Comparison of ENCODE assay signal across 22 cellular contexts in the genomic region with DNA sequence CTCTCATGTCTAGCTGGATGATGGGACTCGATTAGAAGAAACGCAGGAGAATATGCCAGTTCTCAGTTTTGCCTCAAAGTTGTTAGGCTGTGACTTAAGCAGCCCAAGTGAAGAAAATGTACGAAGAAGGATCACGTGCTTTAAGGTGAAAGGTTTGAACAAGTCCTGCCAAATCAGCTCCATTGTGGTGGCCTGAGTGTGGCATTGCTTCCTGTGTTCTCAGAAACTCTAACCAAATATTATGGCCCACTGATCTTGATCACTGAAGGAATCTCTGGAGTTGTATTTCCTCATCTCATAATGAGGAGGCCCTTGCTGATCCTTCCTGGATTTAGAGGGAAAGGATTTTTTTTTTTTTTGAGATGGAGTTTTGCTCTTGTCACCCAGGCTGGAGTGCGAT. TPM values are rescaled to one million over a fixed set of nuclear protein-coding genes. Genes with fewer than 3 reads are reported as not detected.
DNase-seq lines count a peak whose midpoint lies in the region; ATAC-seq, FAIRE-seq and TF ChIP-seq lines count a peak whose summit lies in the region.
"Had no signal": no experiment of that assay in that cellular context is flagged by ENCODE, and none has a peak within 500 bp of the region (broad histone marks: within the 10 kb centered on the region; RNA-seq: fewer than 3 reads in every experiment).

No MANE protein-coding gene starts in this region.

- no peak for FAIRE-seq in small intestine (lab: Jason Lieb, UNC)
- FAIRE-seq: endothelial cell of umbilical vein, HepG2 had no signal

- ATAC-seq in natural killer cell: no peak
- ATAC-seq in esophagus mucosa: no peak
- ATAC-seq: foreskin keratinocyte, HepG2 had no signal

- 93 to 97% (median 96%) methylated on average over 5 of the region's 5 CpGs for WGBS in small intestine, 3 donors

- peak overlapping the region; percentile 49 for H3K27ac ChIP-seq in CD4-positive, alpha-beta memory T cell (ENCODE audit: low read depth, low read length)
- H3K27ac ChIP-seq in small intestine (ENCODE audit: low read depth in 1 of 2, low read length in 1 of 2): peak overlapping the region in 1 of 2 donors; percentile 5
- H3K27ac ChIP-seq: colonic mucosa, foreskin keratinocyte, GM23248, SJCRH30 had no signal

- CTCF ChIA-PET in CD4-positive, alpha-beta memory T cell (lab: Charles Lee; ENCODE audit: partially characterized antibody): interaction anchor here (0.7 to 12.1 kb wide), 12 partner anchors 11 to 304 kb away, joined by 3 to 114 read pairs (median 4); no protein-coding TSS in a partner anchor

- peak overlapping the region; percentile 93 to 99 (median 99) for H3K27ac Mint-ChIP-seq in CD4-positive, alpha-beta memory T cell
- peak overlapping the region; percentile 100 for H3K27ac Mint-ChIP-seq in activated naive CD8-positive, alpha-beta T cell
- peak overlapping the region; percentile 88 to 91 for H3K27ac Mint-ChIP-seq in natural killer cell

- no peak overlapping the region for H3K4me3 ChIP-seq in CD4-positive, alpha-beta memory T cell (ENCODE audit: low read length in 2 of 2)
- no peak overlapping the region for H3K4me3 ChIP-seq in small intestine (ENCODE audit: low read depth in 1 of 2, low read length in 2 of 2)
- H3K4me3 ChIP-seq: colonic mucosa, GM23248, SJCRH30, tibial nerve had no signal

- H3K36me3 Mint-ChIP-seq in CD4-positive, alpha-beta memory T cell: peaks cover 46 to 60% of the 10 kb centered on the region in 2 donors
- H3K36me3 Mint-ChIP-seq in activated naive CD8-positive, alpha-beta T cell: peaks cover 25% of the 10 kb centered on the region
- H3K36me3 Mint-ChIP-seq in natural killer cell: peaks cover 15% of the 10 kb centered on the region

- no peak for DNase-seq in CD4-positive, alpha-beta memory T cell
- DNase-seq in KBM-7 (peak; percentile 13), natural killer cell (no peak), LoVo (ENCODE audit: low spot score) (no peak), HUDEP-2 (lab: John Stamatoyannopoulos, UW; ENCODE audit: unreplicated experiment in 76 of 76) (no peak), small intestine (no peak)
- DNase-seq: activated CD4-positive, alpha-beta T cell treated with anti-CD3 and anti-CD28 coated beads for 1 hour; AML-193; colonic mucosa; foreskin keratinocyte; GM23248; NCI-H2029 treated with DMSO at 0.1 percent for 48 hours; NCI-H69; occipital lobe; SJCRH30; stimulated activated CD4-positive, alpha-beta T cell treated with anti-CD3 and anti-CD28 coated beads, Interleukin-4, amount 100 ng/mL, for 1 hour; T-helper 9 cell had no signal

- no peaks in the 10 kb centered on the region for H3K9me3 ChIP-seq in CD4-positive, alpha-beta memory T cell (ENCODE audit: control insufficient read depth in 1 of 2, low read length in 2 of 2)
- H3K9me3 ChIP-seq in small intestine (ENCODE audit: control insufficient read depth, low read depth): no peaks in the 10 kb centered on the region
- H3K9me3 ChIP-seq: colonic mucosa, SJCRH30, tibial nerve had no signal

- POLR2A ChIA-PET in CD4-positive, alpha-beta memory T cell (lab: Charles Lee; ENCODE audit: partially characterized antibody): interaction anchor here (0.7 to 2.4 kb wide), 13 partner anchors 11 to 163 kb away, joined by 3 to 13 read pairs (median 4); partner anchors contain the start of gene OTULIN

- peaks cover 0 to 1% (median 0%) of the 10 kb centered on the region in 8 donors for H3K9me3 Mint-ChIP-seq in CD4-positive, alpha-beta memory T cell
- no peaks in the 10 kb centered on the region for H3K9me3 Mint-ChIP-seq in activated naive CD8-positive, alpha-beta T cell (ENCODE audit: low read depth)
- H3K9me3 Mint-ChIP-seq in natural killer cell: no peaks in the 10 kb centered on the region

- TF ChIP-seq CTCF in natural killer cell (IDR thresholded peaks at IDR 0.05): no peak

- H3K27me3 Mint-ChIP-seq in CD4-positive, alpha-beta memory T cell: no peaks in the 10 kb centered on the region
- no peaks in the 10 kb centered on the region for H3K27me3 Mint-ChIP-seq in activated naive CD8-positive, alpha-beta T cell
- no peaks in the 10 kb centered on the region for H3K27me3 Mint-ChIP-seq in natural killer cell (ENCODE audit: low read depth in 2 of 2)

- peaks cover 57 to 81% (median 67%) of the 10 kb centered on the region in 4 donors for H3K4me1 Mint-ChIP-seq in CD4-positive, alpha-beta memory T cell
- H3K4me1 Mint-ChIP-seq in activated naive CD8-positive, alpha-beta T cell (ENCODE audit: low read depth): peaks cover 77% of the 10 kb centered on the region
- peaks cover 36 to 58% of the 10 kb centered on the region in 2 donors for H3K4me1 Mint-ChIP-seq in natural killer cell

- H3K27me3 ChIP-seq in CD4-positive, alpha-beta memory T cell (ENCODE audit: insufficient read depth, low read length): no peaks in the 10 kb centered on the region
- no peaks in the 10 kb centered on the region for H3K27me3 ChIP-seq in small intestine (ENCODE audit: control insufficient read depth in 2 of 2, insufficient read depth in 2 of 2, low read length in 2 of 2)
- H3K27me3 ChIP-seq: colonic mucosa, foreskin keratinocyte, SJCRH30, tibial nerve had no signal

- H3K4me3 Mint-ChIP-seq in CD4-positive, alpha-beta memory T cell: peak overlapping the region in 6 of 8 donors; percentile 25 to 71 (median 53)
- H3K4me3 Mint-ChIP-seq in activated naive CD8-positive, alpha-beta T cell: peak overlapping the region; percentile 54
- H3K4me3 Mint-ChIP-seq in natural killer cell: no peak overlapping the region

- peaks cover 25% of the 10 kb centered on the region for H3K36me3 ChIP-seq in CD4-positive, alpha-beta memory T cell (ENCODE audit: insufficient read depth, low read length)
- peaks cover 4 to 22% of the 10 kb centered on the region in 2 donors for H3K36me3 ChIP-seq in small intestine (ENCODE audit: control insufficient read depth in 2 of 2, insufficient read depth in 2 of 2, low read length in 2 of 2)
- H3K36me3 ChIP-seq: colonic mucosa, SJCRH30 had no signal

- peaks cover 61% of the 10 kb centered on the region for H3K4me1 ChIP-seq in CD4-positive, alpha-beta memory T cell (ENCODE audit: insufficient read depth, low read length)
- H3K4me1 ChIP-seq in small intestine (ENCODE audit: control insufficient read depth in 2 of 2, insufficient read depth in 1 of 2, low read depth in 1 of 2, low read length in 1 of 2): no peaks in the 10 kb centered on the region
- H3K4me1 ChIP-seq: colonic mucosa, SJCRH30 had no signal

- intact Hi-C loops in CD4-positive, alpha-beta memory T cell (cut with micrococcal nuclease): loop anchor here (5.0 kb wide), 1 partner anchor 164 kb away; the partner anchor contains the start of gene ANKH
- intact Hi-C loops in natural killer cell (cut with micrococcal nuclease): loop anchor here (5.0 kb wide), 1 partner anchor 41 kb away; no protein-coding TSS in a partner anchor

- in situ Hi-C loops in KBM-7 (cut with MboI; ENCODE audit: low pct_unique_long_range_greater_than_20kb, low sequenced_read_pairs): no loop called here

RNA-seq across cellular contexts. Expression of gene OTULIN, which starts 44.0 kb away (rescaled TPM):
- total RNA-seq in CD4-positive, alpha-beta memory T cell: 10 to 100 TPM; 59.4 to 69.0 TPM
- polyA plus RNA-seq in CD4-positive, alpha-beta memory T cell: 10 to 100 TPM; 12.1 to 20.4 TPM
- total RNA-seq in natural killer cell (100 to 1,000 TPM in 2 of 3 donors, 10 to 100 TPM in 1; 96.5 to 166 (median 102) TPM), esophagus mucosa (26.1 TPM)
- polyA plus RNA-seq in small intestine: 1 to 10 TPM; 3.1 to 8.4 (median 3.2) TPM
